In the genomic region with DNA sequence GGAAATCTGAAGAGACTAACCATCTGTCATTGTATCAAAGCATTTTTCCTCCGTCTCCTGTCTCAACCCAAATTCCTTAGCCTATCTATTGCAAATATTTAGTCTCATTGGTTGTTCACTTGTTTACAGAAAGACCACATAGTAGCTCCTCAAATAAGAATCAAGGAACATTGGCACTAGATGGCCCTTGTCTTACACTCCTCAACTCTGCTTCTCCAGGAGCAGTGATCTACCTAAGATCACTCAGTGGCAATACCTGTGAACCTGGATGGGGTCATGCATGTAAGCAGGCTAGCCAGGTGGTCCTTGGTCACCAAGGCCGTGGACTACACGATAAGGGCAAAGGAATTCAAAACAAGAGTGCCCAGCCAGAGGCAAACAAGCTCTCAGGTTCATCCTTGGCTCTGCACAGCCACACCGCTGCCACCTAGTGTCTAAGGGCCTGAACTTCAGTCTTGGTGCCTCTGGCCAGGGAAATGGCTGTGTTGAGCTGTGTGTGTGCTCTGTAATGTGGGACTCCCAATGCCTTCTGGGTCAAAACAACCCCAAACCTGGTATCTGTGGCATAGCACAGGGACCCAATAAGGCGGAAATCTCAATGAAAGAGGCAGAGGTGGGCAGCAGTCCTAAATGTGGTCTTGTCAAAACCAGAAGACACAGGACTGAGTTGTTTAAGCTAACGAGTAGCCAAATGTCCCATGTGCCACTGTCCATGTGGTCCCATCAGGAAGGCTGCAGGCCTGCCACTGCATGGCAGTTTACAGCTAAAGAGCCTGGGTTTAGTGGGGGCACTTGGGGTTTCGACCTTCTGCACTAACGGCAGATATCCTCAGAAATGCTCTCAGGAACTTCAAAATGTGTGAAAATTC, we compare ENCODE assay signal across 2 cellular contexts.
TF ChIP-seq lines count a peak whose summit lies in the region.

No MANE protein-coding gene starts in this region.

TF ChIP-seq in GM23338, 12 proteins besides CTCF, POLR2A, EP300 and RAD21:
- no peak for TF ChIP-seq EZH2 (IDR thresholded peaks at IDR 0.05; ENCODE audit: low read depth, unreplicated experiment)
- TF ChIP-seq CREB1 (CRISPR knock-in tag; IDR thresholded peaks at IDR 0.05; ENCODE audit: low read depth), result no peak
- TF ChIP-seq JUNB (IDR thresholded peaks at IDR 0.05; ENCODE audit: unreplicated experiment), result no peak
- no peak for TF ChIP-seq ZNF114 (CRISPR knock-in tag; IDR thresholded peaks at IDR 0.05)
- TF ChIP-seq REST (IDR thresholded peaks at IDR 0.05; ENCODE audit: unreplicated experiment), result no peak
- 0 out of 2 replicates have a peak, but pooled peaks have one; percentile 21 for TF ChIP-seq POLR2AphosphoS5 (IDR thresholded peaks at IDR 0.05; ENCODE audit: low read depth)
- TF ChIP-seq NANOG (IDR thresholded peaks at IDR 0.05; ENCODE audit: borderline replicate concordance), result no peak

TF ChIP-seq in neural cell, 6 proteins besides CTCF, POLR2A, EP300 and RAD21 (continued from another document):
- TF ChIP-seq MXI1 (conservative IDR thresholded peaks at IDR 0.05; ENCODE audit: poor library complexity, severe bottlenecking) (no peak), SMC3 (conservative IDR thresholded peaks at IDR 0.05; ENCODE audit: poor library complexity) (peak; percentile 72)
